9 cellular contexts compared by ENCODE assay signal in the genomic region with DNA sequence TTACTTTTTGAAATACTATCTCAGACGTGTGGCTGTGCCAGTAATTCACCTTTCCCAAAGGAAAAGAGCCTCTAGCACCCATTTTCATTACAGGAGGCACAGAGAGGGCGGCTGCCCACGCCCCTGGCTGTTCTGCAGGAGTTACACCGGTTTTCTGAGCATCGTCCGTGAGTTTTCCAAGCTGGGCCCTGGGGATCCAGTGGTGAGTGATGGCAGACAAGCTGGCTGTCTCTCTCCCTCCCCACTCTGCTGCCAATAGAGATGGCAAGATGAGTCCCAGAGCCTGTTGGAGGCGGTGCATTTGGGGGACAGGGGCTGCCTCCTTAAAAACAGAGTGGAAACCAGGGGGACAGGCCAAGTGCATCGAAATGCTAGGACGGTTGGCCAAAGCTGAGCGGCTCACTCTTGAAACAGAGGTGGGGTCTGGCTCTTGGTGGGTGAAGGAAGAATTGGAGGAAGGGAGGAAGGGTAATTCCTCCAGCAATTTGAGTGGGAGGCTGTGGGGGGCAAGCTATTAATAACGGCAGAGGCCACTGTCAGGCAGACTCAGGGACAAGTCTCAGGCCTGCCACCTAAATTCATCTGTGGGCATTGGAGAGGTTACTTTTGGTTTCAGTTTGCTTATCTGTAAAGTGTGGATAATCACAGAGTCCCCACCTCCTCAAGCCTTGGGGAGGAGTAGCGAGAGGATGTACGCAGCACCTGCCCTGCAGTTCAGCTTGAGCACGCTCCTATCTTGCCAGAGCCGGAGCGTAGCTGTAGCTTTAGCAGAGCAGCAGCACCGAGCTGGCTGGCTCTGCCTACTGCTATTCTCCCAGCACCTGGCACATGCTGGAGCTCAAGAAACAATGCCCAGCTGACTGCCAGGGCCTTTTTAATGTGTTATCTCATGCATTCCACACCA. TPM values are rescaled to one million over a fixed set of nuclear protein-coding genes. Genes with fewer than 3 reads are reported as not detected.
A peak's percentile ranks its signal among the peaks of the same experiment; 100 is the strongest.
DNase-seq lines count a peak whose midpoint lies in the region; ATAC-seq and TF ChIP-seq lines count a peak whose summit lies in the region.
"Had no signal": no experiment of that assay in that cellular context is flagged by ENCODE, and none has a peak within 500 bp of the region (broad histone marks: within the 10 kb centered on the region; RNA-seq: fewer than 3 reads in every experiment).

No MANE protein-coding gene starts in this region.

- TF ChIP-seq CTCF in GM06990 (IDR thresholded peaks at IDR 0.05; ENCODE audit: insufficient read depth, low read length, poor library complexity, severe bottlenecking) (no peak), hepatocyte (IDR thresholded peaks at IDR 0.05; ENCODE audit: poor library complexity) (no peak)

- H3K79me2 ChIP-seq in hepatocyte: no peaks in the 10 kb centered on the region

- WGBS in hepatocyte (ENCODE audit: low lambda C conversion rate, missing lambda C conversion rate): 76% methylated on average over 17 of the region's 17 CpGs

- no peak overlapping the region for H2AFZ ChIP-seq in hepatocyte

- H3K9me3 ChIP-seq in KOPT-K1 (ENCODE audit: insufficient read depth, low read length, poor library complexity, severe bottlenecking) (no peaks in the 10 kb centered on the region), hepatocyte (ENCODE audit: low read depth) (no peaks in the 10 kb centered on the region)

- H3K4me3 ChIP-seq in GM06990 (replicated peaks; ENCODE audit: low read depth, low read length): peak overlapping the region; percentile 22; the same call in 1 of the 2 replicates
- no peak overlapping the region for H3K4me3 ChIP-seq in hepatocyte

- H3K9me2 ChIP-seq in hepatocyte (replicated peaks; ENCODE audit: insufficient read depth): no peaks in the 10 kb centered on the region

- ATAC-seq in GM21423 (IDR thresholded peaks at IDR 0.05; ENCODE audit: unreplicated experiment): peak; percentile 67

- no peaks in the 10 kb centered on the region for H3K27me3 ChIP-seq in GM06990 (replicated peaks; ENCODE audit: control insufficient read depth, insufficient read depth, low read length)
- no peaks in the 10 kb centered on the region for H3K27me3 ChIP-seq in hepatocyte

- peak overlapping the region; percentile 79 for H3K27ac ChIP-seq in KOPT-K1 (ENCODE audit: low read depth, low read length, poor library complexity, severe bottlenecking)
- H3K27ac ChIP-seq in hepatocyte: peak overlapping the region; percentile 59

- H4K20me1 ChIP-seq in hepatocyte (ENCODE audit: insufficient read depth, poor library complexity, severe bottlenecking): no peaks in the 10 kb centered on the region

- H3K36me3 ChIP-seq in GM06990 (ENCODE audit: control insufficient read depth, insufficient read depth, low read length): no peaks in the 10 kb centered on the region
- H3K36me3 ChIP-seq in KOPT-K1 (ENCODE audit: insufficient read depth, low read length): no peaks in the 10 kb centered on the region
- H3K36me3 ChIP-seq in hepatocyte (replicated peaks; ENCODE audit: insufficient read depth, low read depth): no peaks in the 10 kb centered on the region

- peaks cover 17% of the 10 kb centered on the region for H3K4me1 ChIP-seq in hepatocyte (ENCODE audit: insufficient read depth)

- no peak overlapping the region for H3K4me2 ChIP-seq in hepatocyte

- peak; percentile 75 for DNase-seq in GM06990 (ENCODE audit: extremely low read depth, insufficient read length)
- peak; percentile 70 for DNase-seq in activated CD8-positive, alpha-beta memory T cell treated with anti-CD3 and anti-CD28 coated beads for 24 hours
- peak; percentile 55 for DNase-seq in hepatocyte (ENCODE audit: low spot score)
- peak; percentile 52 for DNase-seq in stimulated activated naive CD4-positive, alpha-beta T cell treated with Interleukin-2 at 50 U/mL for 16 hours (lab: John Stamatoyannopoulos, UW)
- no peak for DNase-seq in glomerular visceral epithelial cell (ENCODE audit: extremely low spot score)
- DNase-seq in GM03348 (ENCODE audit: low spot score): no peak

RNA-seq across cellular contexts. Expression of a gene that starts 7.5 kb away (rescaled TPM):
- total RNA-seq in hepatocyte: 6.7 TPM in 2 replicates
- 2.5 and 7.9 TPM in 2 replicates for polyA plus RNA-seq in hepatocyte
- polyA plus RNA-seq: fibroblast of lung had no signal

Comparison
In these comparisons a context has a peak if more than half of its experiments do, and no peak if none do; other contexts are left out.
1. DNase-seq: peak in GM06990 (single experiment), activated CD8-positive, alpha-beta memory T cell treated with anti-CD3 and anti-CD28 coated beads for 24 hours (single experiment), hepatocyte (single experiment) and stimulated activated naive CD4-positive, alpha-beta T cell treated with Interleukin-2 at 50 U/mL for 16 hours (single experiment); none in glomerular visceral epithelial cell (single experiment) and GM03348 (single experiment).